In genomic region chr3:11543948-11544387, GRCh38 we compare ENCODE assay signal across 29 cellular contexts.
DNase-seq lines count a peak whose midpoint lies in the region; ATAC-seq and TF ChIP-seq lines count a peak whose summit lies in the region.
"Had no signal": no experiment of that assay in that cellular context is flagged by ENCODE, and none has a peak within 500 bp of the region (broad histone marks: within the 10 kb centered on the region; RNA-seq: fewer than 3 reads in every experiment).

No MANE protein-coding gene starts in this region.

- H3K27me3 Mint-ChIP-seq in neural progenitor cell (ENCODE audit: insufficient read depth, low read depth): peaks cover 10% of the 10 kb centered on the region
- H3K27me3 Mint-ChIP-seq: activated naive CD8-positive, alpha-beta T cell treated with anti-CD3 and anti-CD28 coated beads, Interleukin-2, amount 10 ng/mL, durations not matched to agents 7 days and 5 days; B cell; naive thymus-derived CD8-positive, alpha-beta T cell had no signal

- H3K27ac ChIP-seq in heart left ventricle (peak overlapping the region in 7 of 12 donors; percentile 30 to 73 (median 47)), aorta (ENCODE audit: low read depth in 1 of 2, low read length in 2 of 2) (no peak overlapping the region), neural progenitor cell (no peak overlapping the region)
- H3K27ac ChIP-seq: pancreas, testis had no signal

- H3F3A ChIP-seq in neural progenitor cell (ENCODE audit: low read depth): no peaks in the 10 kb centered on the region

- no peak overlapping the region for H3K4me3 ChIP-seq in heart left ventricle
- H3K4me3 ChIP-seq in aorta (ENCODE audit: low read length in 2 of 2): no peak overlapping the region
- H3K4me3 ChIP-seq in neural progenitor cell: no peak overlapping the region
- H3K4me3 ChIP-seq: HAP-1, left lung, pancreas, testis had no signal

- H3K36me3 ChIP-seq in heart left ventricle: no peaks in the 10 kb centered on the region
- H3K36me3 ChIP-seq in aorta (ENCODE audit: control insufficient read depth in 1 of 2, insufficient read depth in 2 of 2, low read length in 1 of 2): no peaks in the 10 kb centered on the region
- no peaks in the 10 kb centered on the region for H3K36me3 ChIP-seq in neural progenitor cell
- H3K36me3 ChIP-seq: HAP-1, left lung, pancreas had no signal

- H3K9me3 ChIP-seq in heart left ventricle: peaks cover 0 to 4% (median 0%) of the 10 kb centered on the region in 12 donors
- no peaks in the 10 kb centered on the region for H3K9me3 ChIP-seq in aorta (ENCODE audit: control insufficient read depth, low read length)
- no peaks in the 10 kb centered on the region for H3K9me3 ChIP-seq in neural progenitor cell (ENCODE audit: low read depth)
- H3K9me3 ChIP-seq: HAP-1, pancreas, testis had no signal

- H3K4me1 ChIP-seq in heart left ventricle (peaks cover 0 to 32% (median 26%) of the 10 kb centered on the region in 12 donors), aorta (ENCODE audit: control insufficient read depth in 1 of 2, insufficient read depth in 2 of 2, low read length in 2 of 2) (no peaks in the 10 kb centered on the region), neural progenitor cell (peaks cover 9% of the 10 kb centered on the region)
- H3K4me1 ChIP-seq: HAP-1 had no signal

- H3K4me3 Mint-ChIP-seq in neural progenitor cell: no peak overlapping the region
- H3K4me3 Mint-ChIP-seq: activated naive CD8-positive, alpha-beta T cell treated with anti-CD3 and anti-CD28 coated beads, Interleukin-2, amount 10 ng/mL, durations not matched to agents 7 days and 5 days; B cell; naive thymus-derived CD8-positive, alpha-beta T cell; T-helper 2 cell treated with Interferon-gamma antibody and Interleukin-4, amounts not matched to agents 5 μg/mL and 100 μg/mL, for 36 hours had no signal

- TF ChIP-seq CTCF in heart left ventricle (IDR thresholded peaks at IDR 0.05) (no peak), neural progenitor cell (IDR thresholded peaks at IDR 0.05) (no peak)

- ATAC-seq in heart left ventricle (no peak), left cardiac atrium (no peak), sciatic nerve (no peak), aorta (ENCODE audit: low FRiP score) (no peak), GM21390 (IDR thresholded peaks at IDR 0.05; ENCODE audit: unreplicated experiment) (no peak)
- ATAC-seq: naive thymus-derived CD8-positive, alpha-beta T cell had no signal

- H3K4me2 ChIP-seq in neural progenitor cell: no peak overlapping the region

- no peak overlapping the region for H3K27ac Mint-ChIP-seq in neural progenitor cell
- H3K27ac Mint-ChIP-seq: activated naive CD8-positive, alpha-beta T cell treated with anti-CD3 and anti-CD28 coated beads, Interleukin-2, amount 10 ng/mL, durations not matched to agents 7 days and 5 days; B cell; T-helper 2 cell treated with Interferon-gamma antibody and Interleukin-4, amounts not matched to agents 5 μg/mL and 100 μg/mL, for 36 hours had no signal

- H3K9ac ChIP-seq in neural progenitor cell: no peak overlapping the region

- H3K4me1 Mint-ChIP-seq in neural progenitor cell: peaks cover 32% of the 10 kb centered on the region
- H3K4me1 Mint-ChIP-seq: activated naive CD8-positive, alpha-beta T cell treated with anti-CD3 and anti-CD28 coated beads, Interleukin-2, amount 10 ng/mL, durations not matched to agents 7 days and 5 days had no signal

- 83 to 96% (median 87%) methylated on average over 4 to 6 of the region's 6 CpGs for WGBS in heart left ventricle, 4 donors
- 95 to 98% methylated on average over 6 of the region's 6 CpGs for WGBS in aorta, 2 donors

- no peaks in the 10 kb centered on the region for H4K20me1 ChIP-seq in neural progenitor cell (ENCODE audit: low read depth)

- DNase-seq in heart left ventricle: peak in 2 of 5 donors; percentile 22 to 59
- no peak for DNase-seq in left cardiac atrium
- DNase-seq in glomerular visceral epithelial cell (ENCODE audit: extremely low spot score): peak; percentile 11
- peak; percentile 49 for DNase-seq in sciatic nerve (ENCODE audit: low spot score)
- peak; percentile 30 to 45 for DNase-seq in aorta
- no peak for DNase-seq in neural progenitor cell (ENCODE audit: low spot score)
- DNase-seq in GM03348 (ENCODE audit: low spot score): no peak
- DNase-seq: activated CD4-positive, alpha-beta T cell treated with anti-CD3 and anti-CD28 coated beads for 4 hours; activated effector memory CD4-positive, alpha-beta T cell treated with anti-CD3 and anti-CD28 coated beads, Interleukin-2, amount 50 U/mL, for 16 hours; activated naive CD8-positive, alpha-beta T cell treated with anti-CD3 and anti-CD28 coated beads, Interleukin-2, amount 10 ng/mL, durations not matched to agents 7 days and 5 days; DMS153; KBM-7; midbrain; MM.1S; naive thymus-derived CD8-positive, alpha-beta T cell; NCI-H1417 treated with DMSO at 0.1 percent for 48 hours; NCI-H2081 treated with DMSO at 0.1 percent for 48 hours; NCI-H226; NCI-H774; pancreas; retina; stimulated activated CD4-positive, alpha-beta T cell treated with anti-CD3 and anti-CD28 coated beads, Interleukin-4, amount 100 ng/mL, for 24 hours; stimulated activated naive CD4-positive, alpha-beta T cell; testis had no signal

- H3K27me3 ChIP-seq in heart left ventricle: no peaks in the 10 kb centered on the region
- H3K27me3 ChIP-seq in aorta (ENCODE audit: control insufficient read depth in 1 of 2, insufficient read depth in 2 of 2, low read length in 1 of 2): no peaks in the 10 kb centered on the region
- H3K27me3 ChIP-seq in neural progenitor cell: no peaks in the 10 kb centered on the region
- H3K27me3 ChIP-seq: left lung, pancreas, testis had no signal

- no peaks in the 10 kb centered on the region for H3K79me2 ChIP-seq in neural progenitor cell (ENCODE audit: low read depth)

- peaks cover 3% of the 10 kb centered on the region for H3K9me3 Mint-ChIP-seq in neural progenitor cell
- H3K9me3 Mint-ChIP-seq: activated naive CD8-positive, alpha-beta T cell treated with anti-CD3 and anti-CD28 coated beads, Interleukin-2, amount 10 ng/mL, durations not matched to agents 7 days and 5 days; T-helper 2 cell treated with Interferon-gamma antibody and Interleukin-4, amounts not matched to agents 5 μg/mL and 100 μg/mL, for 36 hours had no signal

- no peak overlapping the region for H2AFZ ChIP-seq in neural progenitor cell (replicated peaks)

- intact Hi-C loops in heart left ventricle (cut with DNase I): loop anchor here in 1 of 10 donors (10.0 kb wide), 1 partner anchor 69 kb away; no protein-coding TSS in a partner anchor
- intact Hi-C loops in left cardiac atrium (cut with DNase I): no loop called here
- intact Hi-C loops in sciatic nerve (cut with DNase I): no loop called here
- intact Hi-C loops in aorta (cut with DNase I): no loop called here

- TF ChIP-seq POLR2A in heart left ventricle (IDR thresholded peaks at IDR 0.05): no peak

- H3K36me3 Mint-ChIP-seq in neural progenitor cell: peaks cover 19% of the 10 kb centered on the region

Comparison
In these comparisons a context has a peak if more than half of its experiments do, and no peak if none do; other contexts are left out.
1. DNase-seq: peak in glomerular visceral epithelial cell (single experiment), sciatic nerve (single experiment) and aorta (2 of 2); none in left cardiac atrium (single experiment), neural progenitor cell (single experiment) and GM03348 (single experiment).
2. H3K27ac ChIP-seq: peak in heart left ventricle (7 of 12); none in aorta (0 of 2) and neural progenitor cell (single experiment).